In genomic region chr9:14326264-14326826, GRCh38 we compare ENCODE assay signal across 1 cellular context.
TF ChIP-seq lines count a peak whose summit lies in the region.

No MANE protein-coding gene starts in this region.

TF ChIP-seq in HEK293, 187 proteins besides CTCF, POLR2A, EP300 and RAD21 (continued from another document and continues in another):
- TF ChIP-seq ZBTB11 (tag by site-specific recombination; conservative IDR thresholded peaks at IDR 0.05; ENCODE audit: low read depth) (no peak), ZNF214 (tag by site-specific recombination; IDR thresholded peaks at IDR 0.05; ENCODE audit: borderline replicate concordance) (no peak), KLF1 (tag by site-specific recombination; IDR thresholded peaks at IDR 0.05) (no peak), ZNF837 (tag by site-specific recombination; IDR thresholded peaks at IDR 0.05) (no peak), ZNF670 (tag by site-specific recombination; IDR thresholded peaks at IDR 0.05; ENCODE audit: low read depth) (no peak), ZNF548 (tag by site-specific recombination; IDR thresholded peaks at IDR 0.05) (no peak), TCF7L2 (IDR thresholded peaks at IDR 0.05; ENCODE audit: borderline replicate concordance, low read depth, low read length) (no peak), ZNF514 (tag by site-specific recombination; IDR thresholded peaks at IDR 0.05) (no peak), ZNF423 (tag by site-specific recombination; IDR thresholded peaks at IDR 0.05) (no peak), ZNF157 (tag by site-specific recombination; IDR thresholded peaks at IDR 0.05) (no peak), ZBTB17 (tag by site-specific recombination; IDR thresholded peaks at IDR 0.05) (no peak; the same call in 1 of the 2 replicates), ZNF114 (tag by site-specific recombination; IDR thresholded peaks at IDR 0.05) (no peak), ZNF571 (tag by site-specific recombination; IDR thresholded peaks at IDR 0.05) (no peak), ZNF311 (tag by site-specific recombination; IDR thresholded peaks at IDR 0.05; ENCODE audit: borderline replicate concordance) (no peak), ZBTB44 (tag by site-specific recombination; IDR thresholded peaks at IDR 0.05) (peak; percentile 92), RBAK (tag by site-specific recombination; IDR thresholded peaks at IDR 0.05) (no peak), ZNF513 (tag by site-specific recombination; IDR thresholded peaks at IDR 0.05) (no peak), ZNF785 (tag by site-specific recombination; IDR thresholded peaks at IDR 0.05) (no peak), SCRT2 (tag by site-specific recombination; IDR thresholded peaks at IDR 0.05) (peak; percentile 38), ZNF350 (tag by site-specific recombination; IDR thresholded peaks at IDR 0.05) (no peak), ZNF148 (tag by site-specific recombination; IDR thresholded peaks at IDR 0.05; ENCODE audit: borderline replicate concordance) (no peak), ELK4 (IDR thresholded peaks at IDR 0.05; ENCODE audit: borderline replicate concordance, low read depth, low read length) (no peak), PRDM6 (tag by site-specific recombination; IDR thresholded peaks at IDR 0.05) (peak; percentile 97), ZNF169 (tag by site-specific recombination; IDR thresholded peaks at IDR 0.05) (no peak), SP7 (tag by site-specific recombination; IDR thresholded peaks at IDR 0.05) (peak; percentile 89), ZNF660 (tag by site-specific recombination; IDR thresholded peaks at IDR 0.05) (0 out of 2 replicates have a peak, but pooled peaks have one; percentile 21), ZNF624 (tag by site-specific recombination; IDR thresholded peaks at IDR 0.05) (no peak), ZNF776 (tag by site-specific recombination; IDR thresholded peaks at IDR 0.05; ENCODE audit: borderline replicate concordance) (no peak), GLIS1 (tag by site-specific recombination; IDR thresholded peaks at IDR 0.05) (peak; percentile 76), ZNF76 (tag by site-specific recombination; IDR thresholded peaks at IDR 0.05; ENCODE audit: borderline replicate concordance, low read depth) (no peak), HOXD13 (CRISPR knock-in tag; IDR thresholded peaks at IDR 0.05; ENCODE audit: borderline replicate concordance) (peak; percentile 66; the same call in 1 of the 2 replicates), ZNF146 (tag by site-specific recombination; IDR thresholded peaks at IDR 0.05) (no peak), ZNF132 (tag by site-specific recombination; IDR thresholded peaks at IDR 0.05; ENCODE audit: borderline replicate concordance) (no peak), ZNF248 (tag by site-specific recombination; IDR thresholded peaks at IDR 0.05) (no peak), ZNF658 (tag by site-specific recombination; IDR thresholded peaks at IDR 0.05) (no peak), ZNF18 (tag by site-specific recombination; IDR thresholded peaks at IDR 0.05) (no peak), ZNF121 (tag by site-specific recombination; IDR thresholded peaks at IDR 0.05) (no peak), SALL2 (tag by site-specific recombination; IDR thresholded peaks at IDR 0.05; ENCODE audit: borderline replicate concordance) (no peak), SP3 (tag by site-specific recombination; IDR thresholded peaks at IDR 0.05) (no peak), REST (tag by site-specific recombination; IDR thresholded peaks at IDR 0.05) (no peak), ZNF610 (tag by site-specific recombination; IDR thresholded peaks at IDR 0.05; ENCODE audit: borderline replicate concordance) (no peak), MEIS1 (CRISPR knock-in tag; IDR thresholded peaks at IDR 0.05; ENCODE audit: borderline replicate concordance) (peak; percentile 70; the same call in 1 of the 2 replicates), ZNF324 (tag by site-specific recombination; IDR thresholded peaks at IDR 0.05) (no peak), ZFP37 (tag by site-specific recombination; IDR thresholded peaks at IDR 0.05) (no peak)
